14 cellular contexts compared by ENCODE assay signal in the genomic region with DNA sequence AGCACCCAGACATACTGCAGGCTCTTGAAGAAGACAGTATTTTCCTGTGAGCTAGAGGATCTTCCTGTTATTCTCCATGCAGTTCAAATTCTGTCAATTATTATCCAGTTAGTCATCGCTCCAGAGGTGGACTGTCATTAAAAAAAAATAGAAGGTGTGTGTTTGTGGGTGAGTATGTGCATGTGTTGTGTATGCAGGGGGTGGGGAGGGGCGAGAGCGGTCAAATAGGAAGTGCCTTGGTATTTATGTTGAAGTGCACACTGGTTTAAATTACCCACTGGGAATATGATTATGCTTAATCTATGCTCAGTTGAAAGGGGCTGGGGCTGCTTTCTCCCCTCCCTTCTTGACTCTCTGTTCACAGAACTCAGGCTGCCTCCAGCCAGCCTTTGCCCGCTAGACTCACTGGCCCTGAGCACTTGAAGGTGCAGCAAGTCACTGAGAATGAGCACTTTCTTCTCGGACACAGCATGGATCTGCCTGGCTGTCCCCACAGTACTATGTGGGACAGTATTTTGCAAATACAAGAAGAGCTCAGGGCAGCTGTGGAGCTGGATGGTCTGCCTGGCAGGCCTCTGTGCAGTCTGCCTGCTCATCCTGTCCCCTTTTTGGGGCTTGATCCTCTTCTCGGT. TPM values are rescaled to one million over a fixed set of nuclear protein-coding genes. Genes with fewer than 3 reads are reported as not detected.
A peak's percentile ranks its signal among the peaks of the same experiment; 100 is the strongest.
DNase-seq lines count a peak whose midpoint lies in the region; ATAC-seq, FAIRE-seq and TF ChIP-seq lines count a peak whose summit lies in the region.
"Had no signal": no experiment of that assay in that cellular context is flagged by ENCODE, and none has a peak within 500 bp of the region (broad histone marks: within the 10 kb centered on the region; RNA-seq: fewer than 3 reads in every experiment).

A gene with protein sequence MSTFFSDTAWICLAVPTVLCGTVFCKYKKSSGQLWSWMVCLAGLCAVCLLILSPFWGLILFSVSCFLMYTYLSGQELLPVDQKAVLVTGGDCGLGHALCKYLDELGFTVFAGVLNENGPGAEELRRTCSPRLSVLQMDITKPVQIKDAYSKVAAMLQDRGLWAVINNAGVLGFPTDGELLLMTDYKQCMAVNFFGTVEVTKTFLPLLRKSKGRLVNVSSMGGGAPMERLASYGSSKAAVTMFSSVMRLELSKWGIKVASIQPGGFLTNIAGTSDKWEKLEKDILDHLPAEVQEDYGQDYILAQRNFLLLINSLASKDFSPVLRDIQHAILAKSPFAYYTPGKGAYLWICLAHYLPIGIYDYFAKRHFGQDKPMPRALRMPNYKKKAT (plus strand): TSS at position 273 of the 632 bp plus-strand sequence. CDS start 172 bp downstream, at position 445.

- DNase-seq in HFFc6 (no peak), amniotic epithelial cell (ENCODE audit: low read depth) (peak; percentile 30), iris pigment epithelial cell (ENCODE audit: low read depth) (peak; percentile 15), small intestine (peak; percentile 96), NCI-H1694 treated with DMSO at 0.1 percent for 48 hours (lab: John Stamatoyannopoulos, UW) (no peak), HTR-8/SVneo (ENCODE audit: insufficient read length, low spot score) (no peak)
- DNase-seq: activated effector memory CD4-positive, alpha-beta T cell treated with anti-CD3 and anti-CD28 coated beads, Interleukin-2, amount 50 U/mL, for 16 hours; COR-L47; NCI-H2081 treated with DMSO at 0.1 percent for 48 hours; Right ventricle myocardium superior had no signal

- ATAC-seq in GM21723 (IDR thresholded peaks at IDR 0.05; ENCODE audit: unreplicated experiment), result no peak
- ATAC-seq in GM18907 (IDR thresholded peaks at IDR 0.05; ENCODE audit: unreplicated experiment), result no peak

- no peak within 1 kb of the TSS for H3K27ac Mint-ChIP-seq in HFFc6

- H3K4me3 ChIP-seq in small intestine (ENCODE audit: low read depth in 1 of 2, low read length in 2 of 2), result peak within 1 kb of the TSS in 1 of 2 donors; percentile 92

- H3K36me3 ChIP-seq in small intestine (ENCODE audit: control insufficient read depth in 2 of 2, insufficient read depth in 2 of 2, low read length in 2 of 2), result peaks cover 0 to 2% of the 10 kb centered on the region in 2 donors

- H3K9me3 ChIP-seq in small intestine (ENCODE audit: control insufficient read depth, low read depth), result no peaks in the 10 kb centered on the region

- H3K4me1 ChIP-seq in small intestine (ENCODE audit: control insufficient read depth in 2 of 2, insufficient read depth in 1 of 2, low read depth in 1 of 2, low read length in 1 of 2), result peaks cover 4 to 10% of the 10 kb centered on the region in 2 donors

- peaks cover 39% of the 10 kb centered on the region for H3K4me1 Mint-ChIP-seq in HFFc6 (ENCODE audit: low read depth)

- 17 to 52% (median 33%) methylated on average over 6 of the region's 6 CpGs for WGBS in small intestine, 3 donors

- no peaks in the 10 kb centered on the region; the same call in 1 of the 2 replicates for H3K27me3 Mint-ChIP-seq in HFFc6 (ENCODE audit: insufficient read depth)

- no peak for TF ChIP-seq CTCF in HFFc6 (IDR thresholded peaks at IDR 0.05)

- peaks cover 10% of the 10 kb centered on the region for H3K9me3 Mint-ChIP-seq in HFFc6

- peak within 1 kb of the TSS; percentile 12; the same call in 1 of the 2 replicates for H3K4me3 Mint-ChIP-seq in HFFc6

- H3K27ac ChIP-seq in small intestine (ENCODE audit: low read depth in 1 of 2, low read length in 1 of 2), result peak within 1 kb of the TSS; percentile 72 to 92

- no peaks in the 10 kb centered on the region for H3K27me3 ChIP-seq in small intestine (ENCODE audit: control insufficient read depth in 2 of 2, insufficient read depth in 2 of 2, low read length in 2 of 2)

- no peak for FAIRE-seq in small intestine (lab: Jason Lieb, UNC)
- no peak for FAIRE-seq in HTR-8/SVneo (lab: Jason Lieb, UNC)
- FAIRE-seq: GM12892 had no signal

- no peaks in the 10 kb centered on the region for H3K36me3 Mint-ChIP-seq in HFFc6 (ENCODE audit: low read depth)

RNA-seq across cellular contexts. Expression of the gene that starts here (rescaled TPM):
- 1 to 10 TPM in 2 of 6 experiments, under 1 TPM in 3, not detected in 1; 0.17 to 3.2 (median 0.50) TPM for total RNA-seq in HFFc6 (2021; fragmentation: NEBNext Ultra II Directional; extraction: Animal tissue kit (Norgen Biotek cat#: 25700))
- polyA plus RNA-seq in small intestine, result 100 to 1,000 TPM; 119 to 250 (median 246) TPM
- total RNA-seq: Right ventricle myocardium superior had no signal
- polyA plus RNA-seq: neural cell had no signal

Comparison
In these comparisons a context has a peak if more than half of its experiments do, and no peak if none do; other contexts are left out.
1. DNase-seq: peak in amniotic epithelial cell (single experiment), iris pigment epithelial cell (single experiment) and small intestine (single experiment); none in HFFc6 (single experiment), NCI-H1694 treated with DMSO at 0.1 percent for 48 hours (single experiment) and HTR-8/SVneo (single experiment).